ENCODE assay signal across 35 cellular contexts in genomic region chr11:76123243-76123642, GRCh38.
DNase-seq lines count a peak whose midpoint lies in the region; ATAC-seq and TF ChIP-seq lines count a peak whose summit lies in the region.
"Had no signal": no experiment of that assay in that cellular context is flagged by ENCODE, and none has a peak within 500 bp of the region (broad histone marks: within the 10 kb centered on the region; RNA-seq: fewer than 3 reads in every experiment).

No MANE protein-coding gene starts in this region.

- no peak overlapping the region for H3K27ac Mint-ChIP-seq in MCF 10A (ENCODE audit: low read depth, unreplicated experiment)
- peak overlapping the region; percentile 90 for H3K27ac Mint-ChIP-seq in stimulated activated naive B cell treated with anti-CD40 and anti-IgM and Interleukin-4, amounts not matched to agents 10 μg/mL and 1 μg/mL and 100 μg/mL, for 72 hours
- H3K27ac Mint-ChIP-seq: activated CD4-positive, alpha-beta T cell treated with anti-CD3 and anti-CD28 coated beads, Interleukin-2, amount 10 ng/mL, durations not matched to agents 24 days and 14 days; activated naive CD8-positive, alpha-beta T cell treated with anti-CD3 and anti-CD28 coated beads, Interleukin-2, amount 10 ng/mL, durations not matched to agents 7 days and 5 days; endodermal cell; natural killer cell; stimulated activated memory B cell treated with anti-CD40 and anti-IgM and Interleukin-4, amounts not matched to agents 10 μg/mL and 1 μg/mL and 100 μg/mL, for 72 hours had no signal

- in situ Hi-C loops in T47D (cut with HindIII; ENCODE audit: low pct_unique_long_range_greater_than_20kb, low sequenced_read_pairs) = no loop called here
- in situ Hi-C loops in KBM-7 (cut with MboI; ENCODE audit: low pct_unique_long_range_greater_than_20kb, low sequenced_read_pairs) = no loop called here

- CTCF ChIA-PET in MCF 10A (lab: Yijun Ruan, JAX) (no interaction called here), A673 (lab: Charles Lee) (no interaction called here)

- H3K9me3 ChIP-seq in A673 (ENCODE audit: low read depth, low read length, poor library complexity, severe bottlenecking) = no peaks in the 10 kb centered on the region
- H3K9me3 ChIP-seq: esophagus muscularis mucosa, heart left ventricle, lower lobe of right lung, Peyer's patch, psoas muscle, suprapubic skin had no signal

- no peaks in the 10 kb centered on the region for H3K27me3 ChIP-seq in A673 (replicated peaks; ENCODE audit: insufficient read depth, low read depth, low read length, poor library complexity)
- H3K27me3 ChIP-seq: esophagus muscularis mucosa, foreskin keratinocyte, heart left ventricle, Peyer's patch, suprapubic skin had no signal

- no peaks in the 10 kb centered on the region for H3K9me3 Mint-ChIP-seq in MCF 10A (ENCODE audit: unreplicated experiment)
- H3K9me3 Mint-ChIP-seq in stimulated activated naive B cell treated with anti-CD40 and anti-IgM and Interleukin-4, amounts not matched to agents 10 μg/mL and 1 μg/mL and 100 μg/mL, for 72 hours = no peaks in the 10 kb centered on the region
- H3K9me3 Mint-ChIP-seq: activated CD4-positive, alpha-beta T cell treated with anti-CD3 and anti-CD28 coated beads, Interleukin-2, amount 10 ng/mL, durations not matched to agents 24 days and 14 days; activated naive CD8-positive, alpha-beta T cell treated with anti-CD3 and anti-CD28 coated beads, Interleukin-2, amount 10 ng/mL, durations not matched to agents 7 days and 5 days; central memory CD8-positive, alpha-beta T cell; natural killer cell; stimulated activated memory B cell treated with anti-CD40 and anti-IgM and Interleukin-4, amounts not matched to agents 10 μg/mL and 1 μg/mL and 100 μg/mL, for 72 hours had no signal

- no peak overlapping the region for H3K4me3 ChIP-seq in epithelial cell of esophagus (ENCODE audit: low read length)
- H3K4me3 ChIP-seq in A673 (ENCODE audit: low read depth, low read length, poor library complexity, severe bottlenecking) = no peak overlapping the region
- H3K4me3 ChIP-seq: esophagus muscularis mucosa, heart left ventricle, lower lobe of right lung, Peyer's patch, psoas muscle, suprapubic skin had no signal

- H3K4me3 Mint-ChIP-seq in MCF 10A (ENCODE audit: unreplicated experiment) = no peak overlapping the region
- no peak overlapping the region for H3K4me3 Mint-ChIP-seq in stimulated activated naive B cell treated with anti-CD40 and anti-IgM and Interleukin-4, amounts not matched to agents 10 μg/mL and 1 μg/mL and 100 μg/mL, for 72 hours
- H3K4me3 Mint-ChIP-seq: activated CD4-positive, alpha-beta T cell treated with anti-CD3 and anti-CD28 coated beads, Interleukin-2, amount 10 ng/mL, durations not matched to agents 24 days and 14 days; activated naive CD8-positive, alpha-beta T cell treated with anti-CD3 and anti-CD28 coated beads, Interleukin-2, amount 10 ng/mL, durations not matched to agents 7 days and 5 days; central memory CD8-positive, alpha-beta T cell; endodermal cell; natural killer cell; stimulated activated memory B cell treated with anti-CD40 and anti-IgM and Interleukin-4, amounts not matched to agents 10 μg/mL and 1 μg/mL and 100 μg/mL, for 72 hours had no signal

- no peak for ATAC-seq in stimulated activated naive B cell treated with anti-CD40 and anti-IgM and Interleukin-4, amounts not matched to agents 10 μg/mL and 1 μg/mL and 100 μg/mL, for 72 hours (replicated peaks)
- ATAC-seq: foreskin keratinocyte; HCT116; heart left ventricle; natural killer cell; psoas muscle; stimulated activated memory B cell treated with anti-CD40 and anti-IgM and Interleukin-4, amounts not matched to agents 10 μg/mL and 1 μg/mL and 100 μg/mL, for 72 hours had no signal

- H3K4me1 Mint-ChIP-seq in MCF 10A (ENCODE audit: insufficient read depth, unreplicated experiment) = no peaks in the 10 kb centered on the region
- H3K4me1 Mint-ChIP-seq in stimulated activated naive B cell treated with anti-CD40 and anti-IgM and Interleukin-4, amounts not matched to agents 10 μg/mL and 1 μg/mL and 100 μg/mL, for 72 hours = peaks cover 17 to 45% of the 10 kb centered on the region in 2 donors
- H3K4me1 Mint-ChIP-seq: activated CD4-positive, alpha-beta T cell treated with anti-CD3 and anti-CD28 coated beads, Interleukin-2, amount 10 ng/mL, durations not matched to agents 24 days and 14 days; activated naive CD8-positive, alpha-beta T cell treated with anti-CD3 and anti-CD28 coated beads, Interleukin-2, amount 10 ng/mL, durations not matched to agents 7 days and 5 days; central memory CD8-positive, alpha-beta T cell; endodermal cell had no signal

- H3K36me3 ChIP-seq in A673 (ENCODE audit: insufficient read depth, low read length, poor library complexity, severe bottlenecking) = no peaks in the 10 kb centered on the region
- H3K36me3 ChIP-seq: esophagus muscularis mucosa, heart left ventricle, lower lobe of right lung, Peyer's patch, suprapubic skin, WERI-Rb-1 had no signal

- no TSS peak for BruUV-seq in MCF 10A (replicated peaks; lab: Mats Ljungman, UMichigan)
- no TSS peak for BruUV-seq in A673 (replicated peaks; lab: Mats Ljungman, UMichigan)

- no peaks in the 10 kb centered on the region for H3K27me3 Mint-ChIP-seq in MCF 10A (ENCODE audit: insufficient read depth, unreplicated experiment)
- no peaks in the 10 kb centered on the region for H3K27me3 Mint-ChIP-seq in stimulated activated naive B cell treated with anti-CD40 and anti-IgM and Interleukin-4, amounts not matched to agents 10 μg/mL and 1 μg/mL and 100 μg/mL, for 72 hours
- H3K27me3 Mint-ChIP-seq: activated CD4-positive, alpha-beta T cell treated with anti-CD3 and anti-CD28 coated beads, Interleukin-2, amount 10 ng/mL, durations not matched to agents 24 days and 14 days; activated naive CD8-positive, alpha-beta T cell treated with anti-CD3 and anti-CD28 coated beads, Interleukin-2, amount 10 ng/mL, durations not matched to agents 7 days and 5 days; central memory CD8-positive, alpha-beta T cell; stimulated activated memory B cell treated with anti-CD40 and anti-IgM and Interleukin-4, amounts not matched to agents 10 μg/mL and 1 μg/mL and 100 μg/mL, for 72 hours had no signal

- intact Hi-C loops in MCF 10A (cut with micrococcal nuclease) (no loop called here), A673 (cut with micrococcal nuclease; ENCODE audit: unreplicated experiment) (no loop called here)

- TF ChIP-seq CTCF in MCF 10A (IDR thresholded peaks at IDR 0.05; ENCODE audit: unreplicated experiment) (no peak), epithelial cell of esophagus (IDR thresholded peaks at IDR 0.05; ENCODE audit: insufficient read depth, low read depth, low read length, missing control alignments) (no peak), A673 (conservative IDR thresholded peaks at IDR 0.05; ENCODE audit: low read depth, low read length) (no peak)

- peaks cover 15% of the 10 kb centered on the region for H3K4me1 ChIP-seq in A673 (ENCODE audit: insufficient read depth, low read length, poor library complexity, severe bottlenecking)
- H3K4me1 ChIP-seq: foreskin keratinocyte had no signal

- H3K27ac ChIP-seq in A673 (ENCODE audit: low read depth, low read length, poor library complexity, severe bottlenecking) = no peak overlapping the region
- H3K27ac ChIP-seq: 22Rv1, esophagus muscularis mucosa, foreskin keratinocyte, lower lobe of right lung, Peyer's patch, psoas muscle, suprapubic skin, WERI-Rb-1 had no signal

- DNase-seq in T47D (ENCODE audit: low read depth in 1 of 2, low spot score in 1 of 2) = peak; percentile 42 to 71
- no peak for DNase-seq in MCF 10A (ENCODE audit: unreplicated experiment)
- DNase-seq in KBM-7 = peak; percentile 18
- peak; percentile 8 for DNase-seq in epithelial cell of esophagus (ENCODE audit: low read depth)
- no peak for DNase-seq in stimulated activated naive B cell treated with anti-CD40 and anti-IgM and Interleukin-4, amounts not matched to agents 10 μg/mL and 1 μg/mL and 100 μg/mL, for 72 hours
- no peak for DNase-seq in retina
- no peak for DNase-seq in NCI-H446 (lab: John Stamatoyannopoulos, UW)
- DNase-seq in A673 (ENCODE audit: low spot score) = no peak
- DNase-seq: activated CD4-positive, alpha-beta T cell treated with anti-CD3 and anti-CD28 coated beads, Interleukin-2, amount 10 ng/mL, durations not matched to agents 24 days and 14 days; activated gamma-delta T cell; activated naive CD8-positive, alpha-beta T cell treated with anti-CD3 and anti-CD28 coated beads, Interleukin-2, amount 10 ng/mL, durations not matched to agents 7 days and 5 days; activated T-cell treated with anti-CD3 and anti-CD28 coated beads, Interleukin-2, amount 50 U/mL, for 1 hour; dermis blood vessel endothelial cell; DMS 273 treated with DMSO at 0.1 percent for 48 hours; endodermal cell; foreskin keratinocyte; heart left ventricle; kidney glomerular epithelial cell; lower lobe of right lung; natural killer cell; NCI-H446 treated with DMSO at 0.1 percent for 48 hours; NCI-H774; nucleus accumbens; Peyer's patch; psoas muscle; SIG-M5; stimulated activated CD4-positive, alpha-beta T cell treated with anti-CD3 and anti-CD28 coated beads, Interleukin-15, amount 100 ng/mL, for 24 hours; stimulated activated CD4-positive, alpha-beta T cell treated with anti-CD3 and anti-CD28 coated beads, Interleukin-4, amount 100 ng/mL, for 4 hours; WERI-Rb-1 had no signal

- POLR2A ChIA-PET in MCF 10A (lab: Yijun Ruan, JAX) (no interaction called here), A673 (lab: Charles Lee; ENCODE audit: low non-redundant PET) (no interaction called here)

- H3K36me3 Mint-ChIP-seq in MCF 10A (ENCODE audit: insufficient read depth, unreplicated experiment) = peaks cover 6% of the 10 kb centered on the region
- peaks cover 35 to 55% of the 10 kb centered on the region in 2 donors for H3K36me3 Mint-ChIP-seq in stimulated activated naive B cell treated with anti-CD40 and anti-IgM and Interleukin-4, amounts not matched to agents 10 μg/mL and 1 μg/mL and 100 μg/mL, for 72 hours
- H3K36me3 Mint-ChIP-seq: natural killer cell had no signal

Comparison
In these comparisons a context has a peak if more than half of its experiments do, and no peak if none do; other contexts are left out.
1. DNase-seq: peak in T47D (2 of 2), KBM-7 (single experiment) and epithelial cell of esophagus (single experiment); none in MCF 10A (single experiment), stimulated activated naive B cell treated with anti-CD40 and anti-IgM and Interleukin-4, amounts not matched to agents 10 μg/mL and 1 μg/mL and 100 μg/mL, for 72 hours (single experiment), retina (single experiment), NCI-H446 (0 of 2) and A673 (single experiment).